21 cellular contexts compared by ENCODE assay signal in the genomic region with DNA sequence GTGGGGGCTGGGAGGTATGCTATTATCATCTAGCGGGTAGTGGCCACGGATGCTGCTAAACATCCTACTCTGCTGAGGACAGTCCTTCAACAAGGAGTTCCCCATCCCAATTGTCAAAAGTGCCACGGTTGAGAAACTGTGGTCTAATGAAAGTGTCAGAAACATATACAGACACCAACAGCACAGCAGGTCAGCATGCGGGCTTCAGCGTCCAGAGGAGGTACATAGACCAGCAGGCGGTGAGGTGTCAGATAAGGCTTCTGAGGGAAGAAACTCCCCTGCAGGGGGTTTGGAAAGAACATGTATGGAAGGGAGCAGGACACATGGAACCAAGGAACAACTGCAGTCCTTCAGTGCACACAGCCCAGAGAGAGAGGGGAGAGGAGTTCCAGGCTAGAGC. TPM values are rescaled to one million over a fixed set of nuclear protein-coding genes. Genes with fewer than 3 reads are reported as not detected.
A peak's percentile ranks its signal among the peaks of the same experiment; 100 is the strongest.
DNase-seq lines count a peak whose midpoint lies in the region; ATAC-seq and TF ChIP-seq lines count a peak whose summit lies in the region.
"Had no signal": no experiment of that assay in that cellular context is flagged by ENCODE, and none has a peak within 500 bp of the region (broad histone marks: within the 10 kb centered on the region; RNA-seq: fewer than 3 reads in every experiment).

No MANE protein-coding gene starts in this region.

- no peak overlapping the region for H4K8ac ChIP-seq in mesendoderm (ENCODE audit: low read depth, low read length)
- H4K8ac ChIP-seq in neuronal stem cell (ENCODE audit: low read depth, low read length): no peak overlapping the region

- H3K4me3 ChIP-seq in right atrium auricular region: no peak overlapping the region
- H3K4me3 ChIP-seq in mesendoderm (ENCODE audit: low read length): no peak overlapping the region
- no peak overlapping the region for H3K4me3 ChIP-seq in neuronal stem cell (ENCODE audit: low read length in 2 of 2)
- H3K4me3 ChIP-seq: BLaER1 treated with 17β-estradiol and CSF1 and Interleukin-3, amounts not matched to agents 10 nM and 100 nM; GM12878 had no signal

- no peaks in the 10 kb centered on the region for H3K36me3 ChIP-seq in right atrium auricular region
- H3K36me3 ChIP-seq in mesendoderm (ENCODE audit: control insufficient read depth, insufficient read depth, low read length): no peaks in the 10 kb centered on the region
- H3K36me3 ChIP-seq in neuronal stem cell (replicated peaks in 1 of 2; ENCODE audit: control insufficient read depth in 2 of 2, insufficient read depth in 2 of 2, low read length in 2 of 2): no peaks in the 10 kb centered on the region
- H3K36me3 ChIP-seq: BE2C; BLaER1 treated with 17β-estradiol and CSF1 and Interleukin-3, amounts not matched to agents 10 nM and 100 nM had no signal

- H3K9me3 Mint-ChIP-seq in stimulated activated memory B cell treated with anti-CD40 and anti-IgM and Interleukin-4, amounts not matched to agents 10 μg/mL and 1 μg/mL and 100 μg/mL, for 72 hours: no peaks in the 10 kb centered on the region
- H3K9me3 Mint-ChIP-seq: CD14-positive monocyte; CD4-positive, alpha-beta T cell; CD8-positive, alpha-beta memory T cell had no signal

- H2AK5ac ChIP-seq in mesendoderm (ENCODE audit: low read length) (no peak overlapping the region), neuronal stem cell (ENCODE audit: low read depth, low read length) (no peak overlapping the region)

- no peak overlapping the region for H3K4me3 Mint-ChIP-seq in stimulated activated memory B cell treated with anti-CD40 and anti-IgM and Interleukin-4, amounts not matched to agents 10 μg/mL and 1 μg/mL and 100 μg/mL, for 72 hours
- H3K4me3 Mint-ChIP-seq: CD14-positive monocyte; CD4-positive, alpha-beta T cell had no signal

- H2BK5ac ChIP-seq in mesendoderm (ENCODE audit: low read length) (no peak overlapping the region), neuronal stem cell (ENCODE audit: low read length) (no peak overlapping the region)

- no peak overlapping the region for H2AFZ ChIP-seq in neuronal stem cell (ENCODE audit: low read length)

- H3K23ac ChIP-seq in mesendoderm (ENCODE audit: low read length) (no peak overlapping the region), neuronal stem cell (ENCODE audit: low read depth, low read length, poor library complexity) (no peak overlapping the region)

- H2BK15ac ChIP-seq in mesendoderm (replicated peaks; ENCODE audit: low read depth): no peak overlapping the region
- H2BK15ac ChIP-seq in neuronal stem cell (ENCODE audit: low read length): no peak overlapping the region

- DNase-seq in right atrium auricular region (ENCODE audit: low spot score): peak; percentile 18
- no peak for DNase-seq in cardiac septum (ENCODE audit: low spot score)
- DNase-seq in mesendoderm: peak; percentile 25
- DNase-seq in neuronal stem cell (ENCODE audit: low spot score): no peak
- DNase-seq in activated gamma-delta T cell treated with Interleukin-2 at 50 U/mL for 16 hours: no peak
- no peak for DNase-seq in NCI-H146 treated with DMSO at 0.1 percent for 48 hours (lab: John Stamatoyannopoulos, UW; ENCODE audit: unreplicated experiment)
- DNase-seq in AML-193 (lab: John Stamatoyannopoulos, UW): no peak
- DNase-seq: BE2C; CD4-positive, alpha-beta T cell; CD8-positive, alpha-beta memory T cell; DMS 273 treated with DMSO at 0.1 percent for 48 hours; DMS79; EL; GDM1; GOT3; HCEC 1CT had no signal

- no peaks in the 10 kb centered on the region for H3K27me3 ChIP-seq in right atrium auricular region
- H3K27me3 ChIP-seq in mesendoderm (ENCODE audit: insufficient read depth, low read length, poor library complexity): no peaks in the 10 kb centered on the region
- H3K27me3 ChIP-seq in neuronal stem cell (ENCODE audit: control insufficient read depth in 3 of 3, insufficient read depth in 3 of 3, low read depth in 1 of 3, low read length in 3 of 3): peaks cover 0 to 47% (median 4%) of the 10 kb centered on the region in 3 experiments
- H3K27me3 ChIP-seq: BE2C; BLaER1 treated with 17β-estradiol and CSF1 and Interleukin-3, amounts not matched to agents 10 nM and 100 nM had no signal

- H4K91ac ChIP-seq in neuronal stem cell (ENCODE audit: low read depth, low read length, poor library complexity): no peak overlapping the region

- no peak overlapping the region for H3K9ac ChIP-seq in mesendoderm (ENCODE audit: low read length)
- H3K9ac ChIP-seq in neuronal stem cell (ENCODE audit: low read depth, low read length, poor library complexity): peak overlapping the region; percentile 63
- H3K9ac ChIP-seq: BLaER1 treated with 17β-estradiol and CSF1 and Interleukin-3, amounts not matched to agents 10 nM and 100 nM had no signal

- H3K9me3 ChIP-seq in right atrium auricular region: no peaks in the 10 kb centered on the region
- no peaks in the 10 kb centered on the region for H3K9me3 ChIP-seq in neuronal stem cell (replicated peaks in 1 of 2; ENCODE audit: control insufficient read depth in 2 of 2, insufficient read depth in 1 of 2, low read depth in 1 of 2, low read length in 2 of 2)
- H3K9me3 ChIP-seq: BE2C; BLaER1 treated with 17β-estradiol and CSF1 and Interleukin-3, amounts not matched to agents 10 nM and 100 nM had no signal

- H2BK120ac ChIP-seq in mesendoderm (ENCODE audit: low read depth, low read length): no peak overlapping the region
- no peak overlapping the region for H2BK120ac ChIP-seq in neuronal stem cell (ENCODE audit: low read depth, low read length)

- ATAC-seq in stimulated activated memory B cell treated with anti-CD40 and anti-IgM and Interleukin-4, amounts not matched to agents 10 μg/mL and 1 μg/mL and 100 μg/mL, for 72 hours: no peak
- ATAC-seq: GM12878 had no signal

- no peak for TF ChIP-seq CTCF in right atrium auricular region (IDR thresholded peaks at IDR 0.05)

- H2BK12ac ChIP-seq in neuronal stem cell (ENCODE audit: low read length): no peak overlapping the region

- H3K27ac ChIP-seq in right atrium auricular region (no peak overlapping the region), mesendoderm (ENCODE audit: low read depth, low read length) (no peak overlapping the region), neuronal stem cell (replicated peaks; ENCODE audit: low read length) (no peak overlapping the region)
- H3K27ac ChIP-seq: 22Rv1; BLaER1 treated with 17β-estradiol and CSF1 and Interleukin-3, amounts not matched to agents 10 nM and 100 nM had no signal

- H3K4me2 ChIP-seq in mesendoderm (ENCODE audit: low read length) (no peak overlapping the region), neuronal stem cell (ENCODE audit: insufficient read depth, low read length, poor library complexity, severe bottlenecking) (no peak overlapping the region)
- H3K4me2 ChIP-seq: BLaER1 treated with 17β-estradiol and CSF1 and Interleukin-3, amounts not matched to agents 10 nM and 100 nM had no signal

- H3K4me1 Mint-ChIP-seq in stimulated activated memory B cell treated with anti-CD40 and anti-IgM and Interleukin-4, amounts not matched to agents 10 μg/mL and 1 μg/mL and 100 μg/mL, for 72 hours: peaks cover 10% of the 10 kb centered on the region

- peaks cover 19% of the 10 kb centered on the region for H3K27me3 Mint-ChIP-seq in stimulated activated memory B cell treated with anti-CD40 and anti-IgM and Interleukin-4, amounts not matched to agents 10 μg/mL and 1 μg/mL and 100 μg/mL, for 72 hours

- no peak overlapping the region for H3K14ac ChIP-seq in neuronal stem cell (ENCODE audit: low read length)

- H4K5ac ChIP-seq in mesendoderm (ENCODE audit: low read length): no peak overlapping the region

- no peaks in the 10 kb centered on the region for H3K79me2 ChIP-seq in mesendoderm (ENCODE audit: control insufficient read depth, insufficient read depth, low read length)

- no peaks in the 10 kb centered on the region for H3K36me3 Mint-ChIP-seq in stimulated activated memory B cell treated with anti-CD40 and anti-IgM and Interleukin-4, amounts not matched to agents 10 μg/mL and 1 μg/mL and 100 μg/mL, for 72 hours
- H3K36me3 Mint-ChIP-seq: CD14-positive monocyte had no signal

- H3K4me1 ChIP-seq in right atrium auricular region (peaks cover 0 to 7% of the 10 kb centered on the region in 2 donors), mesendoderm (ENCODE audit: control insufficient read depth, low read depth, low read length) (no peaks in the 10 kb centered on the region), neuronal stem cell (ENCODE audit: control insufficient read depth in 2 of 2, insufficient read depth in 1 of 2, low read depth in 1 of 2, low read length in 2 of 2) (peaks cover 0 to 5% of the 10 kb centered on the region in 2 donors)

- H3K4ac ChIP-seq in mesendoderm (ENCODE audit: low read depth, low read length): no peak overlapping the region
- no peak overlapping the region for H3K4ac ChIP-seq in neuronal stem cell (ENCODE audit: low read length)

- no peak overlapping the region for H3K27ac Mint-ChIP-seq in stimulated activated memory B cell treated with anti-CD40 and anti-IgM and Interleukin-4, amounts not matched to agents 10 μg/mL and 1 μg/mL and 100 μg/mL, for 72 hours
- H3K27ac Mint-ChIP-seq: CD14-positive monocyte; CD4-positive, alpha-beta T cell had no signal

- WGBS in mesendoderm (ENCODE audit: extremely low coverage, insufficient coverage, low lambda C conversion rate): no CpG with 5 or more reads among the region's 6 CpGs
- WGBS in neuronal stem cell (ENCODE audit: extremely low coverage in 2 of 2, insufficient read length in 2 of 2, insufficient replicate concordance in 1 of 2), 2 donors: no CpG with 5 or more reads among the region's 6 CpGs

- no peak overlapping the region for H3K56ac ChIP-seq in mesendoderm (ENCODE audit: low read length)

- H3K18ac ChIP-seq in mesendoderm (ENCODE audit: low read length) (no peak overlapping the region), neuronal stem cell (ENCODE audit: low read length) (no peak overlapping the region)

- intact Hi-C loops in cardiac septum (cut with DNase I): no loop called here

- H3K79me1 ChIP-seq in mesendoderm (ENCODE audit: low read length) (no peaks in the 10 kb centered on the region), neuronal stem cell (ENCODE audit: low read depth, low read length) (no peaks in the 10 kb centered on the region)

RNA-seq across cellular contexts. Expression of a gene that starts 4.8 kb away (rescaled TPM):
- total RNA-seq in right atrium auricular region: 10 to 100 TPM in 1 of 2 donors, 1 to 10 TPM in 1; 9.8 to 10.3 TPM
- 16.7 TPM for total RNA-seq in cardiac septum
- polyA plus RNA-seq in mesendoderm (2013, experiment 1 of 2): 26.0 TPM
- 26.5 TPM for polyA plus RNA-seq in mesendoderm (2013, experiment 2 of 2)
- polyA plus RNA-seq in neuronal stem cell (2013, experiment 1 of 2): 23.9 TPM
- 24.2 TPM for polyA plus RNA-seq in neuronal stem cell (2013, experiment 2 of 2)

RNA-seq across cellular contexts. Expression of a gene that starts 53.5 kb away (rescaled TPM):
- 1 to 10 TPM; 3.9 to 4.0 TPM for total RNA-seq in right atrium auricular region
- 3.8 TPM for total RNA-seq in cardiac septum
- 3.3 TPM for polyA plus RNA-seq in mesendoderm (2013, experiment 1 of 2)
- polyA plus RNA-seq in mesendoderm (2013, experiment 2 of 2): 3.5 TPM
- 6.1 TPM for polyA plus RNA-seq in neuronal stem cell (2013, experiment 1 of 2)
- polyA plus RNA-seq in neuronal stem cell (2013, experiment 2 of 2): 5.7 TPM
- total RNA-seq: CD4-positive, alpha-beta T cell had no signal

Comparison
In these comparisons a context has a peak if more than half of its experiments do, and no peak if none do; other contexts are left out.
1. DNase-seq: peak in right atrium auricular region (single experiment) and mesendoderm (single experiment); none in cardiac septum (single experiment), neuronal stem cell (single experiment), activated gamma-delta T cell treated with Interleukin-2 at 50 U/mL for 16 hours (single experiment), NCI-H146 treated with DMSO at 0.1 percent for 48 hours (single experiment) and AML-193 (0 of 2).